8 cellular contexts compared by ENCODE assay signal in genomic region chrX:56995271-56995994, GRCh38. TPM values are rescaled to one million over a fixed set of nuclear protein-coding genes. Genes with fewer than 3 reads are reported as not detected.
DNase-seq lines count a peak whose midpoint lies in the region; ATAC-seq and TF ChIP-seq lines count a peak whose summit lies in the region.

SPIN3 (minus strand) TSS chrX:56995541; CDS start chrX:56994947, 594 bp downstream.

- no peaks in the 10 kb centered on the region for H3K27me3 ChIP-seq in thymus (ENCODE audit: control insufficient read depth, insufficient read depth)

- H3K9me3 ChIP-seq in thymus (ENCODE audit: control insufficient read depth) = no peaks in the 10 kb centered on the region

- H3K27ac ChIP-seq in thymus (ENCODE audit: low read depth) = peak within 1 kb of the TSS; percentile 52

- peaks cover 3% of the 10 kb centered on the region for H3K27me3 Mint-ChIP-seq in IgD-negative memory B cell
- no peaks in the 10 kb centered on the region for H3K27me3 Mint-ChIP-seq in activated naive CD8-positive, alpha-beta T cell

- H3K9me3 Mint-ChIP-seq in IgD-negative memory B cell = no peaks in the 10 kb centered on the region
- H3K9me3 Mint-ChIP-seq in activated naive CD8-positive, alpha-beta T cell (ENCODE audit: low read depth) = no peaks in the 10 kb centered on the region

- intact Hi-C loops in Right ventricle myocardium superior (cut with DNase I) = no loop called here

- no peaks in the 10 kb centered on the region for H3K36me3 ChIP-seq in thymus (ENCODE audit: control insufficient read depth, insufficient read depth)

- no peaks in the 10 kb centered on the region for H3K36me3 Mint-ChIP-seq in IgD-negative memory B cell
- peaks cover 10% of the 10 kb centered on the region for H3K36me3 Mint-ChIP-seq in activated naive CD8-positive, alpha-beta T cell

- no peak for TF ChIP-seq CTCF in omental fat pad (IDR thresholded peaks at IDR 0.05)

- H3K4me3 Mint-ChIP-seq in IgD-negative memory B cell = peak within 1 kb of the TSS; percentile 90 to 98 (median 94)
- peak within 1 kb of the TSS; percentile 87 for H3K4me3 Mint-ChIP-seq in activated naive CD8-positive, alpha-beta T cell

- 3% methylated on average over 39 of the region's 39 CpGs for WGBS in thymus

- H3K4me1 ChIP-seq in thymus (ENCODE audit: control insufficient read depth, insufficient read depth, low read length) = no peaks in the 10 kb centered on the region

- peak within 1 kb of the TSS; percentile 21 for H3K4me3 ChIP-seq in thymus (ENCODE audit: low read length)

- DNase-seq in DMS53 (lab: John Stamatoyannopoulos, UW) = peak; percentile 96
- DNase-seq in SK-N-DZ (ENCODE audit: low spot score) = peak; percentile 93
- peak; percentile 86 for DNase-seq in Right ventricle myocardium superior
- DNase-seq in omental fat pad (ENCODE audit: low spot score) = peak; percentile 47

- H3K4me1 Mint-ChIP-seq in IgD-negative memory B cell = peaks cover 8 to 21% (median 12%) of the 10 kb centered on the region in 3 donors
- H3K4me1 Mint-ChIP-seq in activated naive CD8-positive, alpha-beta T cell (ENCODE audit: low read depth) = peaks cover 31% of the 10 kb centered on the region

- ATAC-seq in GM21576 (IDR thresholded peaks at IDR 0.05; ENCODE audit: unreplicated experiment) (peak; percentile 97), Right ventricle myocardium superior (ENCODE audit: poor library complexity) (peak; percentile 100), omental fat pad (ENCODE audit: low FRiP score) (peak; percentile 92)

- H3K27ac Mint-ChIP-seq in IgD-negative memory B cell = peak within 1 kb of the TSS; percentile 62 to 95 (median 94)
- H3K27ac Mint-ChIP-seq in activated naive CD8-positive, alpha-beta T cell = peak within 1 kb of the TSS; percentile 93

RNA-seq across cellular contexts. Expression of gene SPIN3, which starts in this region (rescaled TPM):
- polyA plus RNA-seq in IgD-negative memory B cell = 4.3 TPM
- polyA plus RNA-seq in SK-N-DZ (2014; cell fraction: cytosol; rRNA removed) = 15.4 and 17.4 TPM in 2 replicates
- polyA plus RNA-seq in SK-N-DZ (2014; cell fraction: nucleus; rRNA removed) = 49.4 and 65.0 TPM in 2 replicates
- 3.8 TPM for total RNA-seq in Right ventricle myocardium superior
- 10 to 100 TPM in 1 of 4 donors, 1 to 10 TPM in 3; 7.4 to 15.1 (median 8.9) TPM for total RNA-seq in omental fat pad
- polyA plus RNA-seq in thymus = 7.4 TPM

Comparison
In these comparisons a context has a peak if more than half of its experiments do, and no peak if none do; other contexts are left out.
1. Peak in every context shown above with its lines: DNase-seq, ATAC-seq, H3K4me3 ChIP-seq and H3K27ac ChIP-seq.